In genomic region chr11:14764899-14765527, GRCh38 we compare ENCODE assay signal across 8 cellular contexts.
A peak's percentile ranks its signal among the peaks of the same experiment; 100 is the strongest.
DNase-seq lines count a peak whose midpoint lies in the region; ATAC-seq, FAIRE-seq and TF ChIP-seq lines count a peak whose summit lies in the region.

No MANE protein-coding gene starts in this region.

- POLR2A ChIA-PET in A549 (lab: Yijun Ruan, JAX) (no interaction called here), T-cell (lab: Charles Lee) (interaction anchor here (0.6 to 2.3 kb wide), 13 partner anchors 42 to 309 kb away, joined by 3 to 20 read pairs (median 4); partner anchors contain the start of genes PDE3B (in 1 of the 2) and PSMA1 (in 1 of the 2))

- no peak for TF ChIP-seq RAD21 in A549 (conservative IDR thresholded peaks at IDR 0.05 in 1 of 2, IDR thresholded peaks at IDR 0.05 in 1 of 2)

- no peaks in the 10 kb centered on the region for H3K9me3 Mint-ChIP-seq in T-cell

- H3K9me3 ChIP-seq in A549 = no peaks in the 10 kb centered on the region
- H3K9me3 ChIP-seq in lower lobe of right lung = no peaks in the 10 kb centered on the region
- no peaks in the 10 kb centered on the region for H3K9me3 ChIP-seq in MG63
- no peaks in the 10 kb centered on the region for H3K9me3 ChIP-seq in sigmoid colon

- no peaks in the 10 kb centered on the region for H3K36me3 Mint-ChIP-seq in T-cell

- 68% methylated on average over 5 of the region's 5 CpGs for WGBS in A549 (ENCODE audit: missing lambda C conversion rate)
- 46 to 70% methylated on average over 5 of the region's 5 CpGs for WGBS in sigmoid colon, 2 donors

- peaks cover 36 to 48% (median 46%) of the 10 kb centered on the region in 3 donors for H3K4me1 Mint-ChIP-seq in T-cell

- no peaks in the 10 kb centered on the region for H3K36me3 ChIP-seq in lower lobe of right lung
- no peaks in the 10 kb centered on the region for H3K36me3 ChIP-seq in MG63
- no peaks in the 10 kb centered on the region for H3K36me3 ChIP-seq in sigmoid colon

- no peaks in the 10 kb centered on the region for H3K27me3 ChIP-seq in lower lobe of right lung (ENCODE audit: low read depth)
- H3K27me3 ChIP-seq in MG63 = no peaks in the 10 kb centered on the region
- no peaks in the 10 kb centered on the region for H3K27me3 ChIP-seq in sigmoid colon

- TF ChIP-seq EP300 in A549 (IDR thresholded peaks at IDR 0.05) = no peak
- TF ChIP-seq EP300 in sigmoid colon (IDR thresholded peaks at IDR 0.05) = no peak

- FAIRE-seq in A549 (lab: Jason Lieb, UNC) = peak; percentile 46

- TF ChIP-seq POLR2A in A549 (IDR thresholded peaks at IDR 0.05; ENCODE audit: low read length) (no peak), sigmoid colon (IDR thresholded peaks at IDR 0.05) (no peak)

- no peak overlapping the region for H3K27ac Mint-ChIP-seq in T-cell

- H3K27ac ChIP-seq in A549 = no peak overlapping the region
- no peak overlapping the region for H3K27ac ChIP-seq in lower lobe of right lung
- no peak overlapping the region for H3K27ac ChIP-seq in sigmoid colon

- peak overlapping the region in 1 of 3 donors; percentile 61 for H3K4me3 Mint-ChIP-seq in T-cell

- no peak for TF ChIP-seq CTCF in A549 (IDR thresholded peaks at IDR 0.05)
- no peak for TF ChIP-seq CTCF in lower lobe of right lung (IDR thresholded peaks at IDR 0.05)
- TF ChIP-seq CTCF in sigmoid colon (IDR thresholded peaks at IDR 0.05) = no peak

- H3K27me3 Mint-ChIP-seq in T-cell = no peaks in the 10 kb centered on the region

- CTCF ChIA-PET in A549 (lab: Yijun Ruan, JAX) = interaction anchor here (0.8 to 1.7 kb wide), 2 partner anchors 141 to 142 kb away, joined by 4 to 5 read pairs; no protein-coding TSS in a partner anchor
- CTCF ChIA-PET in T-cell (lab: Charles Lee) = interaction anchor here (0.6 to 3.3 kb wide), 21 partner anchors 9 to 441 kb away, joined by 3 to 23 read pairs (median 5); partner anchors contain the start of genes CYP2R1 (in 1 of the 2) and PSMA1 (in 1 of the 2)

- DNase-seq in A549 (ENCODE audit: low read depth in 1 of 2, low spot score in 1 of 2) (no peak), T-cell (peak in 25 of 34 experiments; percentile 8 to 65 (median 39)), lower lobe of right lung (no peak), MG63 (no peak), Right ventricle myocardium inferior (ENCODE audit: missing footprints) (no peak), sigmoid colon (no peak)

- no peak overlapping the region for H3K4me2 ChIP-seq in A549

- H3K4me1 ChIP-seq in A549 (no peaks in the 10 kb centered on the region), lower lobe of right lung (peaks cover 16% of the 10 kb centered on the region), sigmoid colon (peaks cover 0 to 65% (median 27%) of the 10 kb centered on the region in 4 donors)

- no peak overlapping the region for H3K4me3 ChIP-seq in A549
- no peak overlapping the region for H3K4me3 ChIP-seq in lower lobe of right lung
- no peak overlapping the region for H3K4me3 ChIP-seq in MG63
- no peak overlapping the region for H3K4me3 ChIP-seq in sigmoid colon

- ATAC-seq in A549 = no peak
- peak; percentile 76 for ATAC-seq in GM19025 (IDR thresholded peaks at IDR 0.05; ENCODE audit: low read depth, unreplicated experiment)
- peak; percentile 88 for ATAC-seq in HG03103 (IDR thresholded peaks at IDR 0.05; ENCODE audit: low read depth, unreplicated experiment)
- peak; percentile 92 to 96 (median 94) for ATAC-seq in T-cell (replicated peaks in 1 of 4)
- peak; percentile 67 to 75 for ATAC-seq in lower lobe of right lung
- no peak for ATAC-seq in Right ventricle myocardium inferior

- intact Hi-C loops in lower lobe of right lung (cut with DNase I) (no loop called here), Right ventricle myocardium inferior (cut with DNase I) (no loop called here), sigmoid colon (cut with DNase I) (loop anchor here (5.0 to 10.0 kb wide), 2 partner anchors 90 to 123 kb away; partner anchors contain the start of gene PDE3B)

TF ChIP-seq in A549, 52 proteins besides CTCF, POLR2A, EP300 and RAD21:
- TF ChIP-seq FOSL2 (IDR thresholded peaks at IDR 0.05) (no peak), FOSL2 (CRISPR knock-in tag; IDR thresholded peaks at IDR 0.05) (no peak), HEYL (CRISPR knock-in tag; IDR thresholded peaks at IDR 0.05) (no peak), MAX (IDR thresholded peaks at IDR 0.05) (no peak), SREBF2 (IDR thresholded peaks at IDR 0.05) (no peak), USF2 (IDR thresholded peaks at IDR 0.05) (no peak), POLR2AphosphoS2 (conservative IDR thresholded peaks at IDR 0.05; ENCODE audit: low read length) (no peak), CHD2 (IDR thresholded peaks at IDR 0.05; ENCODE audit: low read length, partially characterized antibody) (no peak), JUNB (IDR thresholded peaks at IDR 0.05) (no peak), HOXB13 (CRISPR knock-in tag; IDR thresholded peaks at IDR 0.05; ENCODE audit: low read depth) (no peak), EHMT2 (IDR thresholded peaks at IDR 0.05; ENCODE audit: low read depth) (no peak), ZNF302 (CRISPR knock-in tag; IDR thresholded peaks at IDR 0.05) (no peak), RNF2 (IDR thresholded peaks at IDR 0.05; ENCODE audit: borderline replicate concordance, low read depth) (no peak), TFCP2L1 (CRISPR knock-in tag; IDR thresholded peaks at IDR 0.05) (no peak), CEBPB (IDR thresholded peaks at IDR 0.05) (no peak), NR3C1 (IDR thresholded peaks at IDR 0.05) (no peak), RFX5 (IDR thresholded peaks at IDR 0.05) (no peak)

Comparison
In these comparisons a context has a peak if more than half of its experiments do, and no peak if none do; other contexts are left out.
1. ATAC-seq: peak in GM19025 (single experiment), HG03103 (single experiment), T-cell (4 of 4) and lower lobe of right lung (2 of 2); none in A549 (0 of 2) and Right ventricle myocardium inferior (single experiment).
2. DNase-seq: peak in T-cell (25 of 34); none in A549 (0 of 2), lower lobe of right lung (single experiment), MG63 (single experiment), Right ventricle myocardium inferior (single experiment) and sigmoid colon (single experiment).